ENCODE assay signal across 8 cellular contexts in genomic region chr3:42443819-42444436, GRCh38. TPM values are rescaled to one million over a fixed set of nuclear protein-coding genes. Genes with fewer than 3 reads are reported as not detected.
DNase-seq lines count a peak whose midpoint lies in the region; ATAC-seq and TF ChIP-seq lines count a peak whose summit lies in the region.

No MANE protein-coding gene starts in this region.

- no peak overlapping the region for H3K4me2 ChIP-seq in neural cell (ENCODE audit: low read length)

- H3K4me3 ChIP-seq in fibroblast of mammary gland (ENCODE audit: control insufficient read depth, low read depth, low read length) (no peak overlapping the region), neural cell (ENCODE audit: low read length) (no peak overlapping the region)

- no peak overlapping the region for H3K4me3 Mint-ChIP-seq in CD14-positive monocyte

- H3K9ac ChIP-seq in neural cell (ENCODE audit: low read length), result no peak overlapping the region

- TF ChIP-seq CTCF in CD14-positive monocyte (IDR thresholded peaks at IDR 0.05), result peak; percentile 98
- TF ChIP-seq CTCF in fibroblast of mammary gland (conservative IDR thresholded peaks at IDR 0.05; ENCODE audit: control insufficient read depth, insufficient read depth, low read depth, low read length), result peak; percentile 98
- TF ChIP-seq CTCF in neural cell (IDR thresholded peaks at IDR 0.05; ENCODE audit: poor library complexity, severe bottlenecking), result peak; percentile 98

- peak; percentile 64 for DNase-seq in CD14-positive monocyte (ENCODE audit: low spot score)
- DNase-seq in KBM-7, result peak; percentile 81
- DNase-seq in RKO (ENCODE audit: low spot score), result peak; percentile 71
- DNase-seq in activated T-cell treated with anti-CD3 and anti-CD28 coated beads, Interleukin-2, amount 50 U/mL, for 48 hours, result peak; percentile 88 to 90
- DNase-seq in fibroblast of mammary gland (ENCODE audit: low read depth), result peak; percentile 66
- peak; percentile 87 for DNase-seq in stimulated activated naive CD8-positive, alpha-beta T cell treated with anti-CD3 and anti-CD28 coated beads, Interleukin-15, Interleukin-2, amounts not matched to agents 100 U/mL and 50 U/mL, for 24 hours

- no peaks in the 10 kb centered on the region for H3K79me2 ChIP-seq in neural cell (replicated peaks; ENCODE audit: insufficient read depth, low read length)

- no peaks in the 10 kb centered on the region for H3K36me3 Mint-ChIP-seq in CD14-positive monocyte

- no peaks in the 10 kb centered on the region for H3K36me3 ChIP-seq in neural cell (ENCODE audit: insufficient read depth, low read length)

- peak; percentile 82 for ATAC-seq in GM19455 (IDR thresholded peaks at IDR 0.05; ENCODE audit: unreplicated experiment)
- peak; percentile 82 for ATAC-seq in stimulated activated naive CD8-positive, alpha-beta T cell treated with anti-CD3 and anti-CD28 coated beads, Interleukin-15, Interleukin-2, amounts not matched to agents 100 U/mL and 50 U/mL, for 24 hours

- no peak overlapping the region for H2AFZ ChIP-seq in neural cell (ENCODE audit: low read depth, low read length)

- no peaks in the 10 kb centered on the region for H3K9me3 Mint-ChIP-seq in CD14-positive monocyte

- intact Hi-C loops in CD14-positive monocyte (cut with micrococcal nuclease), result loop anchor here (5.0 to 10.0 kb wide), 4 partner anchors 197 to 552 kb away; no protein-coding TSS in a partner anchor

- peak; percentile 98 for TF ChIP-seq RAD21 in neural cell (conservative IDR thresholded peaks at IDR 0.05)

- H3K27ac Mint-ChIP-seq in CD14-positive monocyte, result no peak overlapping the region

- H3K27me3 Mint-ChIP-seq in CD14-positive monocyte (ENCODE audit: low read depth in 3 of 3), result peaks cover 3 to 29% (median 20%) of the 10 kb centered on the region in 3 donors

- in situ Hi-C loops in KBM-7 (cut with MboI; ENCODE audit: low pct_unique_long_range_greater_than_20kb, low sequenced_read_pairs), result loop anchor here (25.0 kb wide), 3 partner anchors 207 to 557 kb away; no protein-coding TSS in a partner anchor

- H3K9me2 ChIP-seq in neural cell (ENCODE audit: insufficient read depth, low read length), result no peaks in the 10 kb centered on the region

- no peak for TF ChIP-seq EP300 in neural cell (conservative IDR thresholded peaks at IDR 0.05; ENCODE audit: poor library complexity, severe bottlenecking)

- no peak overlapping the region for H3K27ac ChIP-seq in neural cell (ENCODE audit: low read length)

- no peaks in the 10 kb centered on the region for H3K27me3 ChIP-seq in neural cell (ENCODE audit: insufficient read depth, low read depth, low read length)

- H3F3A ChIP-seq in neural cell (ENCODE audit: insufficient read depth, low read length, poor library complexity, severe bottlenecking), result no peaks in the 10 kb centered on the region

- no peaks in the 10 kb centered on the region for H3K9me3 ChIP-seq in neural cell (ENCODE audit: low read length)

- H3K4me1 Mint-ChIP-seq in CD14-positive monocyte, result no peaks in the 10 kb centered on the region

- no peaks in the 10 kb centered on the region for H4K20me1 ChIP-seq in neural cell (ENCODE audit: insufficient read depth)

TF ChIP-seq in neural cell, 6 proteins besides CTCF, POLR2A, EP300 and RAD21:
- TF ChIP-seq MXI1 (conservative IDR thresholded peaks at IDR 0.05; ENCODE audit: poor library complexity, severe bottlenecking) (no peak), TAF1 (IDR thresholded peaks at IDR 0.05; ENCODE audit: low read depth) (no peak), SMC3 (conservative IDR thresholded peaks at IDR 0.05; ENCODE audit: poor library complexity) (peak; percentile 99)

RNA-seq across cellular contexts. Expression of gene LYZL4, which starts 33.5 kb away (rescaled TPM):
- polyA plus RNA-seq in CD14-positive monocyte, result not detected
- not detected in 2 replicates for polyA plus RNA-seq in neural cell
- polyA minus RNA-seq in neural cell, result not detected in 2 replicates

RNA-seq across cellular contexts. Expression of gene VIPR1, which starts 58.5 kb away (rescaled TPM):
- polyA plus RNA-seq in CD14-positive monocyte (10 to 100 TPM; 15.5 to 16.0 TPM), neural cell (1.6 and 5.0 TPM in 2 replicates)
- polyA minus RNA-seq in neural cell, result 0.73 TPM in 1 of 2 replicates, not detected in the other
